16 cellular contexts compared by ENCODE assay signal in the genomic region with DNA sequence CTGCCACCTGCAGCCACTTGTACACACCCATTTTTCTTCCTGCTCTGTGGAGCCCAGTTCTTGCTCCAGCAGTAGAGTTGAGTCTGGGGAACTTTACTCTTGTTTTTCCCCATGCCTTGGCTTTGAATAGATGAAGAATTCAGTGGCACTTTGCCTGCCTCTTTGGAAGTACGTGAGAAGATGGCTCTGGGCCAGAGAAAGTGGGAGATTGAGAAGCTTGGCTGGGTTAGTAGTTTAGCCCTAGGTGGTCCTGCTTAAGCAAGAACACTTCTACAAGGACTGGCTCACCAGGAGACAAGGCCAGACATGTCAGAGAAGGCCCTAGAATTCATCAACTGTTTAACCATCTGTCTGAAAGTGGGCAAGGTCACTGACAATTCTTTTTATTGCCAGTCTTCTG.
DNase-seq lines count a peak whose midpoint lies in the region; ATAC-seq, FAIRE-seq and TF ChIP-seq lines count a peak whose summit lies in the region.
"Had no signal": no experiment of that assay in that cellular context is flagged by ENCODE, and none has a peak within 500 bp of the region (broad histone marks: within the 10 kb centered on the region; RNA-seq: fewer than 3 reads in every experiment).

No MANE protein-coding gene starts in this region.

- ATAC-seq in upper lobe of left lung (ENCODE audit: low FRiP score in 2 of 2), result no peak

- no peak overlapping the region for H3K4me3 ChIP-seq in bronchial epithelial cell (ENCODE audit: low read depth, low read length)
- H3K4me3 ChIP-seq in sigmoid colon, result no peak overlapping the region
- H3K4me3 ChIP-seq in effector memory CD4-positive, alpha-beta T cell (ENCODE audit: insufficient read depth, low read depth, low read length, poor library complexity, severe bottlenecking), result no peak overlapping the region
- no peak overlapping the region for H3K4me3 ChIP-seq in upper lobe of left lung
- no peak overlapping the region for H3K4me3 ChIP-seq in right atrium auricular region

- H3K4me1 ChIP-seq in sigmoid colon (peaks cover 0 to 58% (median 46%) of the 10 kb centered on the region in 4 donors), upper lobe of left lung (no peaks in the 10 kb centered on the region), right atrium auricular region (no peaks in the 10 kb centered on the region)
- no peaks in the 10 kb centered on the region for H3K4me1 ChIP-seq in effector memory CD4-positive, alpha-beta T cell (ENCODE audit: control insufficient read depth, insufficient read depth, low read length, poor library complexity, severe bottlenecking)

- H3K27me3 ChIP-seq in bronchial epithelial cell (ENCODE audit: control insufficient read depth, insufficient read depth, low read length) (no peaks in the 10 kb centered on the region), sigmoid colon (no peaks in the 10 kb centered on the region), upper lobe of left lung (no peaks in the 10 kb centered on the region), right atrium auricular region (no peaks in the 10 kb centered on the region)
- H3K27me3 ChIP-seq in effector memory CD4-positive, alpha-beta T cell (replicated peaks; ENCODE audit: control insufficient read depth, insufficient read depth, low read length, poor library complexity, severe bottlenecking), result no peaks in the 10 kb centered on the region

- H3K9me3 ChIP-seq in sigmoid colon, result peaks cover 0 to 4% (median 0%) of the 10 kb centered on the region in 4 donors
- H3K9me3 ChIP-seq in effector memory CD4-positive, alpha-beta T cell (ENCODE audit: control insufficient read depth, low read length), result no peaks in the 10 kb centered on the region
- H3K9me3 ChIP-seq in upper lobe of left lung, result no peaks in the 10 kb centered on the region
- H3K9me3 ChIP-seq in right atrium auricular region, result no peaks in the 10 kb centered on the region

- no peak for TF ChIP-seq CTCF in bronchial epithelial cell (IDR thresholded peaks at IDR 0.05; ENCODE audit: insufficient read depth, low read length, severe bottlenecking)
- TF ChIP-seq CTCF in sigmoid colon (IDR thresholded peaks at IDR 0.05), result no peak
- TF ChIP-seq CTCF in upper lobe of left lung (IDR thresholded peaks at IDR 0.05), result no peak
- no peak for TF ChIP-seq CTCF in right atrium auricular region (IDR thresholded peaks at IDR 0.05)

- H3K36me3 ChIP-seq in bronchial epithelial cell (ENCODE audit: control insufficient read depth, insufficient read depth, low read length) (no peaks in the 10 kb centered on the region), sigmoid colon (no peaks in the 10 kb centered on the region), upper lobe of left lung (no peaks in the 10 kb centered on the region), right atrium auricular region (no peaks in the 10 kb centered on the region)
- H3K36me3 ChIP-seq in effector memory CD4-positive, alpha-beta T cell (ENCODE audit: control insufficient read depth, insufficient read depth, low read length), result no peaks in the 10 kb centered on the region

- no peak for FAIRE-seq in bronchial epithelial cell (lab: Jason Lieb, UNC)

- intact Hi-C loops in sigmoid colon (cut with DNase I), result no loop called here

- H3K27ac ChIP-seq in sigmoid colon, result peak overlapping the region in 3 of 4 donors; percentile 46 to 64 (median 49)
- H3K27ac ChIP-seq in effector memory CD4-positive, alpha-beta T cell (ENCODE audit: insufficient read depth, low read length, poor library complexity, severe bottlenecking), result no peak overlapping the region
- no peak overlapping the region for H3K27ac ChIP-seq in upper lobe of left lung
- no peak overlapping the region for H3K27ac ChIP-seq in right atrium auricular region

- TF ChIP-seq POLR2A in sigmoid colon (IDR thresholded peaks at IDR 0.05), result no peak
- TF ChIP-seq POLR2A in upper lobe of left lung (IDR thresholded peaks at IDR 0.05), result no peak

- DNase-seq in DMS79 treated with DMSO at 0.1 percent for 48 hours (lab: John Stamatoyannopoulos, UW) (peak; percentile 99), NCI-H2171 treated with DMSO at 0.1 percent for 48 hours (lab: John Stamatoyannopoulos, UW) (peak; percentile 76), bronchial epithelial cell (ENCODE audit: low read depth) (peak; percentile 28), sigmoid colon (peak; percentile 67), upper lobe of left lung (no peak), right atrium auricular region (ENCODE audit: low spot score) (no peak), Kasumi-1 (lab: John Stamatoyannopoulos, UW) (no peak)
- no peak for DNase-seq in effector memory CD4-positive, alpha-beta T cell
- DNase-seq: ACHN, AML-193, HCEC 1CT, IMR-90, Karpas-422, MM.1S, NCI-H2081, NCI-H82 had no signal

- WGBS in sigmoid colon, 2 donors, result 54 to 62% methylated on average over 1 of the region's 1 CpG
- 36 to 48% methylated on average over 1 of the region's 1 CpG for WGBS in upper lobe of left lung, 2 donors

- no peak for TF ChIP-seq EP300 in sigmoid colon (IDR thresholded peaks at IDR 0.05)
- no peak for TF ChIP-seq EP300 in upper lobe of left lung (IDR thresholded peaks at IDR 0.05)

Comparison
In these comparisons a context has a peak if more than half of its experiments do, and no peak if none do; other contexts are left out.
1. DNase-seq: peak in DMS79 treated with DMSO at 0.1 percent for 48 hours (single experiment), NCI-H2171 treated with DMSO at 0.1 percent for 48 hours (single experiment), bronchial epithelial cell (single experiment) and sigmoid colon (single experiment); none in effector memory CD4-positive, alpha-beta T cell (0 of 3), upper lobe of left lung (0 of 2), right atrium auricular region (single experiment) and Kasumi-1 (0 of 2).
2. H3K27ac ChIP-seq: peak in sigmoid colon (3 of 4); none in effector memory CD4-positive, alpha-beta T cell (single experiment), upper lobe of left lung (0 of 4) and right atrium auricular region (0 of 2).